16 cellular contexts compared by ENCODE assay signal in the genomic region with DNA sequence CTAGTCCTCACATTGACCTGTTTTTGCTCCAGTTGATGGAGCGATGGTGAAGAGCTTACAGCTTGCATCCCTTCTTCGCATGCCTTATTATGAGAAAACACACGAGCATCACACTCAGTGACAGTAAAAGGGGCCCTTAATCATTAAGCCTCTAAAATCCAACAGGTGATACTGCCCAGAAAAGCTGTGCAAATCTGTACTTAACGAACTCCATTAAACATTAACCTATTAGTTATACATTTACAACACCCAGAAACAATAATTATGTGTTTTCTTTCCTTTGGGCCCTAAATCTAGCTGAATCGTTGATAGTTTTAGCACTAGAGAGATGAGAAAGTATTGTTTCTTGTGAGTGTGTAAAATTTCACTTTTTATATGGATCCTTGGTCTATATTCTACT. TPM values are rescaled to one million over a fixed set of nuclear protein-coding genes. Genes with fewer than 3 reads are reported as not detected.
"Had no signal": no experiment of that assay in that cellular context is flagged by ENCODE, and none has a peak within 500 bp of the region (broad histone marks: within the 10 kb centered on the region; RNA-seq: fewer than 3 reads in every experiment).

No MANE protein-coding gene starts in this region.

- H3K27ac ChIP-seq: epithelial cell of prostate, esophagus muscularis mucosa, gastrocnemius medialis, parathyroid adenoma, psoas muscle, sigmoid colon, skin epidermis, upper lobe of left lung, uterus had no signal

- H3K36me3 Mint-ChIP-seq: immature natural killer cell, natural killer cell had no signal

- H3K4me1 ChIP-seq: gastrocnemius medialis, parathyroid adenoma, psoas muscle, upper lobe of left lung, uterus had no signal

- H3K27me3 ChIP-seq: gastrocnemius medialis, sigmoid colon, upper lobe of left lung, uterus had no signal

- H3K4me3 Mint-ChIP-seq: central memory CD8-positive, alpha-beta T cell; immature natural killer cell; natural killer cell had no signal

- H2AFZ ChIP-seq: parathyroid adenoma had no signal

- H3K9me3 ChIP-seq: esophagus muscularis mucosa, gastrocnemius medialis, psoas muscle, sigmoid colon, upper lobe of left lung, uterus had no signal

- H3K79me2 ChIP-seq: parathyroid adenoma had no signal

- H3K9me3 Mint-ChIP-seq: central memory CD8-positive, alpha-beta T cell had no signal

- H3K4me3 ChIP-seq: esophagus muscularis mucosa, gastrocnemius medialis, psoas muscle, sigmoid colon, skin epidermis, upper lobe of left lung, uterus had no signal

- H3K27me3 Mint-ChIP-seq: central memory CD8-positive, alpha-beta T cell had no signal

- H3K27ac Mint-ChIP-seq: immature natural killer cell, natural killer cell had no signal

- H3K4me1 Mint-ChIP-seq: central memory CD8-positive, alpha-beta T cell; immature natural killer cell; natural killer cell had no signal

- DNase-seq: effector memory CD4-positive, alpha-beta T cell; gastrocnemius medialis; immature natural killer cell; mammary epithelial cell; natural killer cell; psoas muscle; sigmoid colon; stimulated activated CD4-positive, alpha-beta T cell treated with anti-CD3 and anti-CD28 coated beads, Interleukin-12 subunit alpha, Interleukin-12 subunit beta, amount 100 ng/mL, for 4 hours; stimulated activated naive CD4-positive, alpha-beta T cell treated with Interleukin-2 at 50 U/mL for 16 hours; uterus had no signal

- H3K36me3 ChIP-seq: esophagus muscularis mucosa, gastrocnemius medialis, sigmoid colon, upper lobe of left lung, uterus had no signal

RNA-seq across cellular contexts. Expression of a gene that starts 54.8 kb away (rescaled TPM):
- total RNA-seq: natural killer cell had no signal
- polyA plus RNA-seq: immature natural killer cell had no signal
